In the genomic region with DNA sequence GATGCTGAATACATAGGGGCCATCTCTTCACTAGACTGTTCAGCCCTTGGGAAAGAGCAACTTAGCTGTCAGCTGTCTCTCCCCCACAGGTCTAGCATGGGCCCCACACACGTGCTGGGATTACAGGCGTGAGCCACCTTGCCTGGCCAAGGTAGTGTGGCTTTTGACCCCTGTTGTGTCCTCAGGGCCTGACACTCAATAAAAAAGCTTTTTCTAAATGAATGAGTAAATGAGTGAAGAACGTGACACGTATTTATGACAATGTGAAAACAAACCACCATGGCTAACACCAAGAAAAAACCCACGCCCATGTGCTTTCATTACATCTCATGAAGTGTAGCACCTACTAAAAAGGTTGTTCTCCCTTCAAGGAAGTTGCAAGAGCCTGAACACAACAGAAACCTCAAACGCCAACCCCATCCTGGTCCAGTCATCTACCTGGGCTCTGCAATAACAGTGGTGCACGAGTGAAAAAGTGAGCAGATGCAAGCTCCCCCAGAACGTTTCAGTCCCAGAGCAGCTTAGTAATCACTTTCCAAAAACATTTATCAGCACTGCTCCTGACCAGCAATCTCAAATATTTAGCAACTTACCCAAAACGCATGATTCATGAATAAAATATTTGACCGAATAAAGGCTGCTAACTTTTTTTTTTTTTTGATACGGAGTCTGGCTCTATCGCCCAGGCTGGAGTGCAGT, we compare ENCODE assay signal across 9 cellular contexts. TPM values are rescaled to one million over a fixed set of nuclear protein-coding genes. Genes with fewer than 3 reads are reported as not detected.
DNase-seq lines count a peak whose midpoint lies in the region; ATAC-seq and TF ChIP-seq lines count a peak whose summit lies in the region.
"Had no signal": no experiment of that assay in that cellular context is flagged by ENCODE, and none has a peak within 500 bp of the region (broad histone marks: within the 10 kb centered on the region; RNA-seq: fewer than 3 reads in every experiment).

No MANE protein-coding gene starts in this region.

- H3K4me3 ChIP-seq in WI38 (ENCODE audit: low read depth, low read length), result peak overlapping the region; percentile 40
- H3K4me3 ChIP-seq: skin epidermis had no signal

- TF ChIP-seq POLR2A in GM18505 (IDR thresholded peaks at IDR 0.05; ENCODE audit: borderline replicate concordance, extremely low read depth, insufficient read depth, insufficient read length), result no peak

- ATAC-seq in GM18505 (IDR thresholded peaks at IDR 0.05; ENCODE audit: unreplicated experiment) (peak; percentile 45), HG02759 (IDR thresholded peaks at IDR 0.05; ENCODE audit: unreplicated experiment) (peak; percentile 51), esophagus mucosa (peak; percentile 6)

- no peak for TF ChIP-seq CTCF in WI38 (IDR thresholded peaks at IDR 0.05; ENCODE audit: low read depth, low read length)

- peak; percentile 51 to 75 (median 66) for DNase-seq in stimulated activated CD4-positive, alpha-beta T cell treated with anti-CD3 and anti-CD28 coated beads, TNF-alpha, amount 100 ng/mL, for 24 hours (ENCODE audit: low read depth in 3 of 3)
- no peak for DNase-seq in D341Med (ENCODE audit: low spot score)
- no peak for DNase-seq in OCI-M1 (lab: John Stamatoyannopoulos, UW)
- DNase-seq in amygdala (lab: John Stamatoyannopoulos, UW), result no peak

RNA-seq across cellular contexts. Expression of gene WDFY1, which starts 3.4 kb away (rescaled TPM):
- total RNA-seq in esophagus mucosa, result 24.9 TPM

RNA-seq across cellular contexts. Expression of gene MRPL44, which starts 15.5 kb away (rescaled TPM):
- total RNA-seq in esophagus mucosa, result 18.4 TPM

Comparison
In these comparisons a context has a peak if more than half of its experiments do, and no peak if none do; other contexts are left out.
1. DNase-seq: peak in stimulated activated CD4-positive, alpha-beta T cell treated with anti-CD3 and anti-CD28 coated beads, TNF-alpha, amount 100 ng/mL, for 24 hours (3 of 3); none in D341Med (single experiment), OCI-M1 (single experiment) and amygdala (0 of 56).
2. Peak in every context shown above with its lines, with median percentiles within 50 percentile points of each other: ATAC-seq.